Comparison of ENCODE assay signal across 15 cellular contexts in the genomic region with DNA sequence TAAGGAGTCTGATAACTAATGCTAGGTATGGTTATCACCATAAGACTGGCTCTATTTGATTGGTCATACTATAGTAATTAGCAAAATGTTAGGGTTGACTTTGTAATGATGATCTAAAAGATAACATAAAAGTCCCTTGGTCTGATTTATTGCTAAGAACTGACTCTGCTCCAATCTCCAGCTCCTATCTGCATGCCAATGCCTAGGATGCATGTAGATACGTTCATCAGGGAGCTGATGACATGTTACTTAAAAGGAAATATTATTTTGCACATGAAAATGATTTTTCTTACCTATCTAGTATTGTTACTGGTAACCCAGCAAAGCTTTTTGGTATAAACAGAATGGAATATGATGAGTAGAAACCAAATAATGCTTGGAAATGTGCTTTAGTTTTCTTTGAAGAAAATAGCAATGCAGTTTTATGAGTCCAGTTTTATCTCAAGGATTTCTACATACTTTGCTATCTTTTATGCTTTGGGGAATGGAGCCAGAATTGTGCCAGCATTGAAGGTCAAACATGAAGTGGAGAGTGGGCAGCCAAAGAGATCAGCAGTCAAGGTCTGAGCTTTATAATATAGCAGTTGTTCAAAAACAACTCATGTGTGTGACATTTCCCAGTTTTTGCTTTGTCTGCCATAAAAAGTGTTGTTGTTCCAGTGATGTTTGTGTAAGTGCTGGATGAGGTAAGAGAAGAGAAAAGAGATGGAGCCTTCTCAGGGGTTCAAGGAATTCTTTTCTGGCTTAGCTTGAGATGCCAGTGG.
DNase-seq lines count a peak whose midpoint lies in the region; ATAC-seq and TF ChIP-seq lines count a peak whose summit lies in the region.
"Had no signal": no experiment of that assay in that cellular context is flagged by ENCODE, and none has a peak within 500 bp of the region (broad histone marks: within the 10 kb centered on the region; RNA-seq: fewer than 3 reads in every experiment).

No MANE protein-coding gene starts in this region.

- H3K4me1 ChIP-seq in Caco-2: no peaks in the 10 kb centered on the region
- H3K4me1 ChIP-seq: BLaER1, Peyer's patch had no signal

- POLR2A ChIA-PET in T-cell (lab: Charles Lee): no interaction called here
- POLR2A ChIA-PET in Caco-2 (lab: Charles Lee): no interaction called here

- TF ChIP-seq CTCF in omental fat pad (IDR thresholded peaks at IDR 0.05) (no peak), Caco-2 (IDR thresholded peaks at IDR 0.05; ENCODE audit: insufficient read depth in 1 of 2, low read depth in 1 of 2, low read length in 1 of 2, severe bottlenecking in 1 of 2, unreplicated experiment in 1 of 2) (no peak)

- BruUV-seq in Caco-2 (replicated peaks; lab: Mats Ljungman, UMichigan): no TSS peak

- H3K4me3 Mint-ChIP-seq in T-cell: no peak overlapping the region
- H3K4me3 Mint-ChIP-seq in Caco-2 (ENCODE audit: unreplicated experiment): no peak overlapping the region

- no peaks in the 10 kb centered on the region for H3K27me3 Mint-ChIP-seq in T-cell
- peaks cover 3% of the 10 kb centered on the region for H3K27me3 Mint-ChIP-seq in Caco-2 (ENCODE audit: insufficient read depth, unreplicated experiment)

- H3K36me3 Mint-ChIP-seq in T-cell: no peaks in the 10 kb centered on the region
- H3K36me3 Mint-ChIP-seq in Caco-2 (ENCODE audit: insufficient read depth, unreplicated experiment): no peaks in the 10 kb centered on the region

- H3K9me3 Mint-ChIP-seq in T-cell (peaks cover 0 to 8% (median 0%) of the 10 kb centered on the region in 3 donors), Caco-2 (ENCODE audit: unreplicated experiment) (no peaks in the 10 kb centered on the region)

- H3K36me3 ChIP-seq in Caco-2 (ENCODE audit: control insufficient read depth, insufficient read depth, low read length): no peaks in the 10 kb centered on the region
- H3K36me3 ChIP-seq: BLaER1, Peyer's patch had no signal

- H3K4me1 Mint-ChIP-seq in T-cell (no peaks in the 10 kb centered on the region), Caco-2 (ENCODE audit: low read depth, unreplicated experiment) (no peaks in the 10 kb centered on the region)

- CTCF ChIA-PET in T-cell (lab: Charles Lee): no interaction called here
- CTCF ChIA-PET in Caco-2 (lab: Charles Lee): no interaction called here

- H3K9me3 ChIP-seq in Caco-2: no peaks in the 10 kb centered on the region
- H3K9me3 ChIP-seq: BLaER1, Peyer's patch had no signal

- DNase-seq in Right ventricle myocardium inferior (ENCODE audit: missing footprints) (no peak), cardiac septum (ENCODE audit: low spot score) (no peak), left ventricle myocardium superior (no peak), omental fat pad (ENCODE audit: low spot score) (no peak), hypothalamus (lab: John Stamatoyannopoulos, UW) (no peak), T-cell (no peak), Caco-2 (no peak)
- DNase-seq: IMR-90, NCI-H1417 treated with DMSO at 0.1 percent for 48 hours, NCI-H2029 treated with DMSO at 0.1 percent for 48 hours, NCI-H524, Peyer's patch, SIG-M5 had no signal

- ATAC-seq in Right ventricle myocardium inferior (peak; percentile 59), left ventricle myocardium superior (peak; percentile 74), omental fat pad (ENCODE audit: low FRiP score) (peak; percentile 54), SK-N-SH treated with all-trans-retinoic acid at 6 μM for 48 hours (no peak), T-cell (replicated peaks in 1 of 4) (no peak)

- H3K27ac Mint-ChIP-seq in T-cell (no peak overlapping the region), Caco-2 (ENCODE audit: unreplicated experiment) (no peak overlapping the region)

- no peak overlapping the region for H3K4me3 ChIP-seq in Caco-2 (ENCODE audit: low read depth, low read length)
- H3K4me3 ChIP-seq: BLaER1, Peyer's patch had no signal

- intact Hi-C loops in Right ventricle myocardium inferior (cut with DNase I) (loop anchor here (5.0 kb wide), 1 partner anchor 131 kb away; no protein-coding TSS in a partner anchor), cardiac septum (cut with DNase I) (loop anchor here (5.0 kb wide), 3 partner anchors 74 to 146 kb away; a partner anchor contains a TSS), left ventricle myocardium superior (cut with micrococcal nuclease) (loop anchor here (10.0 kb wide), 1 partner anchor 149 kb away; no protein-coding TSS in a partner anchor), Caco-2 (cut with micrococcal nuclease; ENCODE audit: unreplicated experiment) (no loop called here)

- H3K27me3 ChIP-seq in Caco-2 (replicated peaks; ENCODE audit: control insufficient read depth, insufficient read depth, low read length): no peaks in the 10 kb centered on the region
- H3K27me3 ChIP-seq: BLaER1, Peyer's patch had no signal

TF ChIP-seq in SK-N-SH treated with all-trans-retinoic acid at 6 μM for 48 hours, 23 proteins besides CTCF, POLR2A, EP300 and RAD21:
- no peak for TF ChIP-seq ZFP30 (CRISPR knock-in tag; IDR thresholded peaks at IDR 0.05)
- TF ChIP-seq ESRRG (CRISPR knock-in tag; IDR thresholded peaks at IDR 0.05): no peak
- TF ChIP-seq ZNF70 (CRISPR knock-in tag; IDR thresholded peaks at IDR 0.05): no peak
- TF ChIP-seq, protein P1, sequence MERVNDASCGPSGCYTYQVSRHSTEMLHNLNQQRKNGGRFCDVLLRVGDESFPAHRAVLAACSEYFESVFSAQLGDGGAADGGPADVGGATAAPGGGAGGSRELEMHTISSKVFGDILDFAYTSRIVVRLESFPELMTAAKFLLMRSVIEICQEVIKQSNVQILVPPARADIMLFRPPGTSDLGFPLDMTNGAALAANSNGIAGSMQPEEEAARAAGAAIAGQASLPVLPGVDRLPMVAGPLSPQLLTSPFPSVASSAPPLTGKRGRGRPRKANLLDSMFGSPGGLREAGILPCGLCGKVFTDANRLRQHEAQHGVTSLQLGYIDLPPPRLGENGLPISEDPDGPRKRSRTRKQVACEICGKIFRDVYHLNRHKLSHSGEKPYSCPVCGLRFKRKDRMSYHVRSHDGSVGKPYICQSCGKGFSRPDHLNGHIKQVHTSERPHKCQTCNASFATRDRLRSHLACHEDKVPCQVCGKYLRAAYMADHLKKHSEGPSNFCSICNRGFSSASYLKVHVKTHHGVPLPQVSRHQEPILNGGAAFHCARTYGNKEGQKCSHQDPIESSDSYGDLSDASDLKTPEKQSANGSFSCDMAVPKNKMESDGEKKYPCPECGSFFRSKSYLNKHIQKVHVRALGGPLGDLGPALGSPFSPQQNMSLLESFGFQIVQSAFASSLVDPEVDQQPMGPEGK (CRISPR knock-in tag; IDR thresholded peaks at IDR 0.05; ENCODE audit: borderline replicate concordance): no peak
- no peak for TF ChIP-seq ZFP3 (CRISPR knock-in tag; IDR thresholded peaks at IDR 0.05)
- TF ChIP-seq, protein P2, sequence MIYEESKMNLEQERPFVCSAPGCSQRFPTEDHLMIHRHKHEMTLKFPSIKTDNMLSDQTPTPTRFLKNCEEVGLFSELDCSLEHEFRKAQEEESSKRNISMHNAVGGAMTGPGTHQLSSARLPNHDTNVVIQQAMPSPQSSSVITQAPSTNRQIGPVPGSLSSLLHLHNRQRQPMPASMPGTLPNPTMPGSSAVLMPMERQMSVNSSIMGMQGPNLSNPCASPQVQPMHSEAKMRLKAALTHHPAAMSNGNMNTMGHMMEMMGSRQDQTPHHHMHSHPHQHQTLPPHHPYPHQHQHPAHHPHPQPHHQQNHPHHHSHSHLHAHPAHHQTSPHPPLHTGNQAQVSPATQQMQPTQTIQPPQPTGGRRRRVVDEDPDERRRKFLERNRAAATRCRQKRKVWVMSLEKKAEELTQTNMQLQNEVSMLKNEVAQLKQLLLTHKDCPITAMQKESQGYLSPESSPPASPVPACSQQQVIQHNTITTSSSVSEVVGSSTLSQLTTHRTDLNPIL (CRISPR knock-in tag; IDR thresholded peaks at IDR 0.05; ENCODE audit: low read depth): no peak
- TF ChIP-seq ISL1 (CRISPR knock-in tag; IDR thresholded peaks at IDR 0.05): no peak
- TF ChIP-seq RARB (CRISPR knock-in tag; IDR thresholded peaks at IDR 0.05): no peak
- TF ChIP-seq ZNF8 (CRISPR knock-in tag; IDR thresholded peaks at IDR 0.05): no peak
- TF ChIP-seq SNAI2 (CRISPR knock-in tag; IDR thresholded peaks at IDR 0.05): no peak
- TF ChIP-seq, protein P3, sequence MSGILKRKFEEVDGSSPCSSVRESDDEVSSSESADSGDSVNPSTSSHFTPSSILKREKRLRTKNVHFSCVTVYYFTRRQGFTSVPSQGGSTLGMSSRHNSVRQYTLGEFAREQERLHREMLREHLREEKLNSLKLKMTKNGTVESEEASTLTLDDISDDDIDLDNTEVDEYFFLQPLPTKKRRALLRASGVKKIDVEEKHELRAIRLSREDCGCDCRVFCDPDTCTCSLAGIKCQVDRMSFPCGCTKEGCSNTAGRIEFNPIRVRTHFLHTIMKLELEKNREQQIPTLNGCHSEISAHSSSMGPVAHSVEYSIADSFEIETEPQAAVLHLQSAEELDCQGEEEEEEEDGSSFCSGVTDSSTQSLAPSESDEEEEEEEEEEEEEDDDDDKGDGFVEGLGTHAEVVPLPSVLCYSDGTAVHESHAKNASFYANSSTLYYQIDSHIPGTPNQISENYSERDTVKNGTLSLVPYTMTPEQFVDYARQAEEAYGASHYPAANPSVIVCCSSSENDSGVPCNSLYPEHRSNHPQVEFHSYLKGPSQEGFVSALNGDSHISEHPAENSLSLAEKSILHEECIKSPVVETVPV (CRISPR knock-in tag; IDR thresholded peaks at IDR 0.05): no peak
- no peak for TF ChIP-seq CSDC2 (CRISPR knock-in tag; IDR thresholded peaks at IDR 0.05)
- TF ChIP-seq ZNF565 (CRISPR knock-in tag; conservative IDR thresholded peaks at IDR 0.05; ENCODE audit: low read depth): no peak
- TF ChIP-seq ZC3H10 (CRISPR knock-in tag; IDR thresholded peaks at IDR 0.05): no peak
- no peak for TF ChIP-seq GLIS3 (CRISPR knock-in tag; IDR thresholded peaks at IDR 0.05)

Comparison
In these comparisons a context has a peak if more than half of its experiments do, and no peak if none do; other contexts are left out.
1. ATAC-seq: peak in Right ventricle myocardium inferior (single experiment), left ventricle myocardium superior (single experiment) and omental fat pad (single experiment); none in SK-N-SH treated with all-trans-retinoic acid at 6 μM for 48 hours (single experiment) and T-cell (0 of 4).